Comparison of ENCODE assay signal across 8 cellular contexts in the genomic region with DNA sequence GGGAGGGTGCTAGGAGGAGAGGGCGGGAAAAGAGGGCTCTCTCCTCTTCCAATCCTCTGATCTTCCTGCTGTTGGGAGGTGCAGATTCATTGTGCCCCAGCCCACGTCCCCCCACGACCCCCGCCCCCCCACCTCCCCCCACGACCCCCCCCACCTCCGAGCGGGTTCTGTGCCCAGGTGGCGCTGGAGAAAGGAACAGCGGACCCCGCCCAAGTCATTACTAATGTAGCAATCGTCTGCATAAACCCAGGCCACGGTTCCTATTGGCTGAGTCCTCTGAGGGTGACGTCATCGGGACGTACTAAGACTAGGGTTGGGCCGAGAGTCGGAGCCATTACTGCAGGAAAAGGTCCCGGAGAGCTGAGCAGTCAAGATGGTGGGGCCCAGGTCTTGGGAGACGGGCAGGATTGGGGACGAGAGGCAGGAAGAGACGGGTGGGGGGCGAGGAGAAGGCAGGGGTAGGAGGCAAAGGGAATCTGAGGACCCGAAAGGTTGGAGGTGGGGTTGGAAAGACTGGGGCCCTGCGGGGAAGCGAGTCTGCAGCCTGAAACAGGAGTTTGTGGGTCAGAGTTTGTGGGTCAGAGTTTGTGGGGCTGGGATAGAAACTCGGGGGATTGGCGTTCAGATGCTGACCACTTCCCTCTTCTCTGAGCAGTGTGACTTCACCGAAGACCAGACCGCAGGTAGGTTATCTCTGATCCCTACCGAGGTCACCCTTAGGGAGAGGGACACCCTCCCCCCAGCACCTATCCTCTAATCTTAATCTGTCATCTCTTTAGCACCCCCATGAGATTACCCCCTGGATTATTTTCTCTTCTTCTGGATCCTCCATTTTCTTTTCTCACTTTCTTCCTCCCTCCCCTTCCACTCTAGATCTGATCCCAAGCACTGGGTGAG.
DNase-seq lines count a peak whose midpoint lies in the region; ATAC-seq lines count a peak whose summit lies in the region.

A gene (plus strand): TSS at position 331 of the 897 bp plus-strand sequence. CDS start 43 bp downstream, at position 374.

- H3K27ac Mint-ChIP-seq in central memory CD8-positive, alpha-beta T cell (ENCODE audit: low read depth): peak within 1 kb of the TSS; percentile 94

- peak within 1 kb of the TSS; percentile 94 for H3K4me3 Mint-ChIP-seq in central memory CD8-positive, alpha-beta T cell

- no peaks in the 10 kb centered on the region for H3K27me3 Mint-ChIP-seq in central memory CD8-positive, alpha-beta T cell

- H3K36me3 Mint-ChIP-seq in central memory CD8-positive, alpha-beta T cell (ENCODE audit: insufficient read depth): peaks cover 36% of the 10 kb centered on the region

- peaks cover 58% of the 10 kb centered on the region for H3K4me1 Mint-ChIP-seq in central memory CD8-positive, alpha-beta T cell

- DNase-seq in AG08395 (ENCODE audit: low spot score): peak; percentile 95
- DNase-seq in NCI-H345 treated with DMSO at 0.1 percent for 48 hours (lab: John Stamatoyannopoulos, UW; ENCODE audit: unreplicated experiment): peak; percentile 98
- DNase-seq in activated CD4-positive, CD25-positive, alpha-beta regulatory T cell treated with anti-CD3 and anti-CD28 coated beads, Interleukin-2, amount 50 U/mL, for 16 hours (ENCODE audit: low read depth, low spot score): peak; percentile 89
- DNase-seq in central memory CD8-positive, alpha-beta T cell (ENCODE audit: low spot score in 2 of 2): peak; percentile 67 to 82
- DNase-seq in islet precursor cell: peak; percentile 99
- peak; percentile 89 to 93 (median 89) for DNase-seq in stimulated activated CD4-positive, alpha-beta T cell treated with anti-CD3 and anti-CD28 coated beads, Interleukin-12 subunit alpha, Interleukin-12 subunit beta, amount 100 ng/mL, for 48 hours (ENCODE audit: low read depth in 2 of 3, low spot score in 1 of 3)

- ATAC-seq in GM19023 (IDR thresholded peaks at IDR 0.05; ENCODE audit: unreplicated experiment) (peak; percentile 84), HG03342 (IDR thresholded peaks at IDR 0.05; ENCODE audit: unreplicated experiment) (peak; percentile 86)
- peak; percentile 91 for ATAC-seq in central memory CD8-positive, alpha-beta T cell (replicated peaks; ENCODE audit: extremely low read depth, poor library complexity, severe bottlenecking)

- H3K9me3 Mint-ChIP-seq in central memory CD8-positive, alpha-beta T cell: no peaks in the 10 kb centered on the region

Comparison
In these comparisons a context has a peak if more than half of its experiments do, and no peak if none do; other contexts are left out.
1. Peak in every context shown above with its lines: DNase-seq and ATAC-seq.